In the genomic region with DNA sequence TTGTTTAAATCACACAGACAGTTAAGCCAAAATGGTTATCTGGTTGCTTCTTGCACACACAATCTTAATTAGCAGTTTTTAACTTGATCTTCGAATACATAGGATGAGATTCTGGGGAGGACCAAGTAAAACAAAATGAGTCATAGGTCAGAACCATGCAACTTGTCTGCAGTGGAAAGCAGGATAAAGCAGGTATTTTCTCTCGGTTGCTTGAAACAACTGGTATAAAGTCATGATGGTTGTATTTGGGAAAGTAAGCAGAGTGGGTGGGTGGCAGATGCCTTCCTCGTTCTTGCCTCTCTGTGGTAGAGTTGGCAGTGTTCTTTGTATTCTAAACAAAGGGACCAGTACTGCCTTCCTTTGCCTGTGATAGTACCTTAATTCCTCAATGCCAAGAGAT, we compare ENCODE assay signal across 20 cellular contexts.
"Had no signal": no experiment of that assay in that cellular context is flagged by ENCODE, and none has a peak within 500 bp of the region (broad histone marks: within the 10 kb centered on the region; RNA-seq: fewer than 3 reads in every experiment).

No MANE protein-coding gene starts in this region.

- H2AFZ ChIP-seq: parathyroid adenoma had no signal

- H3K4me3 ChIP-seq: dorsolateral prefrontal cortex, lower lobe of right lung, right lobe of liver, thoracic aorta, upper lobe of left lung had no signal

- DNase-seq: activated CD4-positive, CD25-positive, alpha-beta regulatory T cell; activated naive CD4-positive, alpha-beta T cell treated with anti-CD3 and anti-CD28 coated beads, Interleukin-2, amount 10 ng/mL, durations not matched to agents 7 days and 5 days; amniotic stem cell; dorsolateral prefrontal cortex; endodermal cell; erythroblast; foreskin melanocyte; glutamatergic neuron; islet precursor cell; lower lobe of right lung; right lobe of liver; stimulated activated CD4-positive, alpha-beta T cell treated with anti-CD3 and anti-CD28 coated beads, Interleukin-4, amount 100 ng/mL, for 24 hours; SW 1271; upper lobe of left lung had no signal

- H3K9ac ChIP-seq: parathyroid adenoma had no signal

- H3K9me3 Mint-ChIP-seq: activated naive CD4-positive, alpha-beta T cell treated with anti-CD3 and anti-CD28 coated beads, Interleukin-2, amount 10 ng/mL, durations not matched to agents 7 days and 5 days; activated T-helper 2 cell treated with anti-CD3 and anti-CD28 coated beads, Interferon-gamma antibody, Interleukin-2, Interleukin-4, amounts not matched to agents 10 μg/mL and 5 μg/mL and 100 μg/mL, durations not matched to agents 14 hours and 24 hours and 36 hours; endodermal cell; natural killer cell treated with Interleukin-12 subunit alpha and Interleukin-12 subunit beta and Interleukin-15 and Interleukin-18, amount 100 ng/mL, for 72 hours; stimulated activated effector memory CD8-positive, alpha-beta T cell treated with anti-CD3 and anti-CD28 coated beads, Interleukin-12 subunit alpha, Interleukin-12 subunit beta, amount 100 ng/mL, for 72 hours had no signal

- H3K27me3 ChIP-seq: neutrophil, right lobe of liver, upper lobe of left lung had no signal

- H3K9me3 ChIP-seq: lower lobe of right lung, neutrophil, right lobe of liver, thoracic aorta, upper lobe of left lung had no signal

- H3K79me2 ChIP-seq: parathyroid adenoma had no signal

- H3K4me3 Mint-ChIP-seq: endodermal cell; natural killer cell treated with Interleukin-12 subunit alpha and Interleukin-12 subunit beta and Interleukin-15 and Interleukin-18, amount 100 ng/mL, for 72 hours; stimulated activated effector memory CD8-positive, alpha-beta T cell treated with anti-CD3 and anti-CD28 coated beads, Interleukin-12 subunit alpha, Interleukin-12 subunit beta, amount 100 ng/mL, for 72 hours had no signal

- ATAC-seq: lower lobe of right lung; natural killer cell treated with Interleukin-12 subunit alpha and Interleukin-12 subunit beta and Interleukin-15 and Interleukin-18, amount 100 ng/mL, for 72 hours; right lobe of liver; stimulated activated effector memory CD8-positive, alpha-beta T cell treated with anti-CD3 and anti-CD28 coated beads, Interleukin-12 subunit alpha, Interleukin-12 subunit beta, amount 100 ng/mL, for 72 hours had no signal

- H3K4me1 ChIP-seq: lower lobe of right lung, parathyroid adenoma, right lobe of liver, upper lobe of left lung had no signal

- H3K27ac ChIP-seq: dorsolateral prefrontal cortex, lower lobe of right lung, neutrophil, parathyroid adenoma, right lobe of liver, thoracic aorta, upper lobe of left lung had no signal

- H3K36me3 Mint-ChIP-seq: activated naive CD4-positive, alpha-beta T cell treated with anti-CD3 and anti-CD28 coated beads, Interleukin-2, amount 10 ng/mL, durations not matched to agents 7 days and 5 days; natural killer cell treated with Interleukin-12 subunit alpha and Interleukin-12 subunit beta and Interleukin-15 and Interleukin-18, amount 100 ng/mL, for 72 hours; stimulated activated effector memory CD8-positive, alpha-beta T cell treated with anti-CD3 and anti-CD28 coated beads, Interleukin-12 subunit alpha, Interleukin-12 subunit beta, amount 100 ng/mL, for 72 hours had no signal

- H3K27me3 Mint-ChIP-seq: activated naive CD4-positive, alpha-beta T cell treated with anti-CD3 and anti-CD28 coated beads, Interleukin-2, amount 10 ng/mL, durations not matched to agents 7 days and 5 days had no signal

- H3K36me3 ChIP-seq: lower lobe of right lung, neutrophil, right lobe of liver, thoracic aorta, upper lobe of left lung had no signal

- H3K27ac Mint-ChIP-seq: activated T-helper 2 cell treated with anti-CD3 and anti-CD28 coated beads, Interferon-gamma antibody, Interleukin-2, Interleukin-4, amounts not matched to agents 10 μg/mL and 5 μg/mL and 100 μg/mL, durations not matched to agents 14 hours and 24 hours and 36 hours; endodermal cell; natural killer cell treated with Interleukin-12 subunit alpha and Interleukin-12 subunit beta and Interleukin-15 and Interleukin-18, amount 100 ng/mL, for 72 hours; stimulated activated effector memory CD8-positive, alpha-beta T cell treated with anti-CD3 and anti-CD28 coated beads, Interleukin-12 subunit alpha, Interleukin-12 subunit beta, amount 100 ng/mL, for 72 hours had no signal
